ENCODE assay signal across 25 cellular contexts in genomic region chr17:40794466-40794865, GRCh38. TPM values are rescaled to one million over a fixed set of nuclear protein-coding genes. Genes with fewer than 3 reads are reported as not detected.
A peak's percentile ranks its signal among the peaks of the same experiment; 100 is the strongest.
DNase-seq lines count a peak whose midpoint lies in the region; ATAC-seq and TF ChIP-seq lines count a peak whose summit lies in the region.
"Had no signal": no experiment of that assay in that cellular context is flagged by ENCODE, and none has a peak within 500 bp of the region (broad histone marks: within the 10 kb centered on the region; RNA-seq: fewer than 3 reads in every experiment).

No MANE protein-coding gene starts in this region.

- no peak overlapping the region for H3K27ac Mint-ChIP-seq in activated CD4-positive, alpha-beta memory T cell treated with anti-CD3 and anti-CD28 coated beads for 36 hours
- H3K27ac Mint-ChIP-seq: CD4-positive, alpha-beta T cell; T-cell; T-helper 2 cell treated with Interferon-gamma antibody and Interleukin-4, amounts not matched to agents 5 μg/mL and 100 μg/mL, for 36 hours had no signal

- H3K36me3 Mint-ChIP-seq in activated CD4-positive, alpha-beta memory T cell treated with anti-CD3 and anti-CD28 coated beads for 36 hours, result no peaks in the 10 kb centered on the region
- H3K36me3 Mint-ChIP-seq: T-cell had no signal

- peaks cover 31% of the 10 kb centered on the region for H3K27me3 Mint-ChIP-seq in activated CD4-positive, alpha-beta memory T cell treated with anti-CD3 and anti-CD28 coated beads for 36 hours

- CTCF ChIA-PET in activated CD4-positive, alpha-beta memory T cell treated with anti-CD3 and anti-CD28 coated beads for 36 hours (lab: Charles Lee), result no interaction called here

- H3K9me3 Mint-ChIP-seq in activated CD4-positive, alpha-beta memory T cell treated with anti-CD3 and anti-CD28 coated beads for 36 hours, result no peaks in the 10 kb centered on the region
- H3K9me3 Mint-ChIP-seq: CD4-positive, alpha-beta T cell; T-cell; T-helper 2 cell treated with Interferon-gamma antibody and Interleukin-4, amounts not matched to agents 5 μg/mL and 100 μg/mL, for 36 hours had no signal

- intact Hi-C loops in activated CD4-positive, alpha-beta memory T cell treated with anti-CD3 and anti-CD28 coated beads for 36 hours (cut with micrococcal nuclease), result loop anchor here (5.0 kb wide), 1 partner anchor 172 kb away; no protein-coding TSS in a partner anchor

- DNase-seq in NCI-H1105 treated with DMSO at 0.1 percent for 48 hours (lab: John Stamatoyannopoulos, UW) (peak; percentile 7), NCI-H1105 (lab: John Stamatoyannopoulos, UW) (no peak), NB4 (ENCODE audit: low read depth) (peak; percentile 4), NOMO-1 treated with dmso at 0.1 percent for 144 hours (lab: John Stamatoyannopoulos, UW; ENCODE audit: unreplicated experiment) (peak; percentile 34), middle frontal gyrus (ENCODE audit: extremely low spot score, low spot score) (no peak)
- no peak for DNase-seq in activated CD4-positive, alpha-beta memory T cell treated with anti-CD3 and anti-CD28 coated beads for 36 hours
- DNase-seq: CD4-positive, alpha-beta T cell; DMS53; EL; Karpas-422; NCI-H1417 treated with DMSO at 0.1 percent for 48 hours; NCI-H2029; NCI-H446 treated with DMSO at 0.1 percent for 48 hours; NCI-H526; PC-9; T-cell had no signal

- H3K4me3 ChIP-seq in NB4 (ENCODE audit: low read depth, low read length), result no peak overlapping the region
- H3K4me3 ChIP-seq: BLaER1 treated with 17β-estradiol and CSF1 and Interleukin-3, amounts not matched to agents 10 nM and 100 nM; PC-9 had no signal

- no peaks in the 10 kb centered on the region for H3K4me1 Mint-ChIP-seq in activated CD4-positive, alpha-beta memory T cell treated with anti-CD3 and anti-CD28 coated beads for 36 hours (ENCODE audit: low read depth)
- H3K4me1 Mint-ChIP-seq: T-cell had no signal

- no peak for ATAC-seq in GM19035 (IDR thresholded peaks at IDR 0.05; ENCODE audit: unreplicated experiment)
- ATAC-seq: HepG2, Right ventricle myocardium inferior, T-cell had no signal

- no peak for TF ChIP-seq CTCF in NB4 (IDR thresholded peaks at IDR 0.05; ENCODE audit: low read depth, low read length)

- no peak overlapping the region for H3K4me3 Mint-ChIP-seq in activated CD4-positive, alpha-beta memory T cell treated with anti-CD3 and anti-CD28 coated beads for 36 hours
- H3K4me3 Mint-ChIP-seq: CD4-positive, alpha-beta T cell; T-cell; T-helper 2 cell treated with Interferon-gamma antibody and Interleukin-4, amounts not matched to agents 5 μg/mL and 100 μg/mL, for 36 hours had no signal

- TF ChIP-seq POLR2A in NB4 (IDR thresholded peaks at IDR 0.05; ENCODE audit: extremely low read depth, insufficient read length), result no peak

- POLR2A ChIA-PET in activated CD4-positive, alpha-beta memory T cell treated with anti-CD3 and anti-CD28 coated beads for 36 hours (lab: Charles Lee), result no interaction called here

RNA-seq across cellular contexts. Expression of gene KRT28, which starts 5.3 kb away (rescaled TPM):
- not detected for total RNA-seq in activated CD4-positive, alpha-beta memory T cell treated with anti-CD3 and anti-CD28 coated beads for 36 hours
- total RNA-seq: A172; CD4-positive, alpha-beta T cell; HepG2; HT-29; PC-9; Right ventricle myocardium inferior; RPMI7951; SK-MEL-5; T-cell had no signal

RNA-seq across cellular contexts. Expression of gene KRT27, which starts 12.1 kb away (rescaled TPM):
- total RNA-seq in activated CD4-positive, alpha-beta memory T cell treated with anti-CD3 and anti-CD28 coated beads for 36 hours, result not detected
- total RNA-seq: A172; CD4-positive, alpha-beta T cell; HepG2; HT-29; PC-9; Right ventricle myocardium inferior; RPMI7951; T-cell had no signal

RNA-seq across cellular contexts. Expression of gene KRT26, which starts 22.5 kb away (rescaled TPM):
- total RNA-seq in activated CD4-positive, alpha-beta memory T cell treated with anti-CD3 and anti-CD28 coated beads for 36 hours, result not detected
- total RNA-seq: A172; CD4-positive, alpha-beta T cell; HepG2; HT-29; PC-9; Right ventricle myocardium inferior; RPMI7951; SK-MEL-5; T-cell had no signal

RNA-seq across cellular contexts. Expression of gene KRT10, which starts 27.9 kb away (rescaled TPM):
- total RNA-seq in activated CD4-positive, alpha-beta memory T cell treated with anti-CD3 and anti-CD28 coated beads for 36 hours, result 10 to 100 TPM; 28.4 to 35.5 TPM

RNA-seq across cellular contexts. Expression of gene KRT25, which starts 39.3 kb away (rescaled TPM):
- not detected for total RNA-seq in activated CD4-positive, alpha-beta memory T cell treated with anti-CD3 and anti-CD28 coated beads for 36 hours
- total RNA-seq: A172; CD4-positive, alpha-beta T cell; HepG2; HT-29; PC-9; Right ventricle myocardium inferior; RPMI7951; T-cell had no signal

Comparison
In these comparisons a context has a peak if more than half of its experiments do, and no peak if none do; other contexts are left out.
1. DNase-seq: peak in NCI-H1105 treated with DMSO at 0.1 percent for 48 hours (single experiment), NB4 (single experiment) and NOMO-1 treated with dmso at 0.1 percent for 144 hours (single experiment); none in NCI-H1105 (single experiment), activated CD4-positive, alpha-beta memory T cell treated with anti-CD3 and anti-CD28 coated beads for 36 hours (single experiment) and middle frontal gyrus (single experiment).